ENCODE assay signal across 21 cellular contexts in genomic region chr11:88410636-88411035, GRCh38.
DNase-seq lines count a peak whose midpoint lies in the region; ATAC-seq and TF ChIP-seq lines count a peak whose summit lies in the region.
"Had no signal": no experiment of that assay in that cellular context is flagged by ENCODE, and none has a peak within 500 bp of the region (broad histone marks: within the 10 kb centered on the region; RNA-seq: fewer than 3 reads in every experiment).

No MANE protein-coding gene starts in this region.

- H3K14ac ChIP-seq in IMR-90 (replicated peaks; ENCODE audit: low read depth, low read length): no peak overlapping the region
- peak overlapping the region in 1 of 2 experiments; percentile 48 for H3K14ac ChIP-seq in mesenchymal stem cell (ENCODE audit: low read length in 2 of 2)

- H3K4ac ChIP-seq in IMR-90 (ENCODE audit: low read depth, low read length) (peak overlapping the region; percentile 46; the same call in 1 of the 2 replicates), mesenchymal stem cell (ENCODE audit: low read depth in 1 of 2, low read length in 2 of 2) (no peak overlapping the region)

- H4K8ac ChIP-seq in IMR-90 (ENCODE audit: low read depth in 2 of 2, low read length in 2 of 2) (no peak overlapping the region), mesenchymal stem cell (ENCODE audit: low read length) (no peak overlapping the region)

- H3K9me3 ChIP-seq in IMR-90 (ENCODE audit: control insufficient read depth, insufficient read depth, low read length) (no peaks in the 10 kb centered on the region), mesenchymal stem cell (ENCODE audit: control insufficient read depth, low read length) (no peaks in the 10 kb centered on the region)

- no peak for TF ChIP-seq CTCF in IMR-90 (conservative IDR thresholded peaks at IDR 0.05; ENCODE audit: low read depth, low read length)
- no peak for TF ChIP-seq CTCF in RWPE1 (conservative IDR thresholded peaks at IDR 0.05; ENCODE audit: low read depth)
- no peak for TF ChIP-seq CTCF in epithelial cell of esophagus (IDR thresholded peaks at IDR 0.05; ENCODE audit: insufficient read depth, low read depth, low read length, missing control alignments)

- 100% methylated on average over 1 of the region's 4 CpGs; no CpG with 5 or more reads in 1 of the 2 experiments for WGBS in IMR-90 (ENCODE audit: extremely low coverage in 2 of 2, insufficient read length in 1 of 2), 2 experiments
- 84% methylated on average over 3 of the region's 4 CpGs for WGBS in mesenchymal stem cell

- H4K91ac ChIP-seq in IMR-90 (ENCODE audit: insufficient read depth, low read depth, low read length): 0 out of 2 replicates have a peak overlapping the region, but pooled peaks have one; percentile 14
- H4K91ac ChIP-seq in mesenchymal stem cell (ENCODE audit: low read length): no peak overlapping the region

- no peak overlapping the region; the same call in 1 of the 2 replicates for H2BK20ac ChIP-seq in IMR-90 (ENCODE audit: low read depth, low read length)

- H3K4me3 ChIP-seq in IMR-90 (ENCODE audit: insufficient read depth, low read depth, low read length): no peak overlapping the region
- H3K4me3 ChIP-seq in epithelial cell of esophagus (ENCODE audit: low read length): no peak overlapping the region
- H3K4me3 ChIP-seq in mesenchymal stem cell (ENCODE audit: insufficient read depth in 1 of 2, low read depth in 1 of 2, low read length in 2 of 2): no peak overlapping the region
- H3K4me3 ChIP-seq: GM12878, GM23338 had no signal

- H4K5ac ChIP-seq in IMR-90 (ENCODE audit: low read depth, low read length): no peak overlapping the region

- H3K9me1 ChIP-seq in IMR-90 (ENCODE audit: insufficient read depth, low read length): no peaks in the 10 kb centered on the region

- no peak for TF ChIP-seq RAD21 in IMR-90 (IDR thresholded peaks at IDR 0.05; ENCODE audit: low read length)

- no peaks in the 10 kb centered on the region for H3K27me3 ChIP-seq in IMR-90 (ENCODE audit: control insufficient read depth, insufficient read depth, low read length)
- peaks cover 0 to 7% of the 10 kb centered on the region in 2 experiments for H3K27me3 ChIP-seq in mesenchymal stem cell (ENCODE audit: control insufficient read depth in 1 of 2, insufficient read depth in 1 of 2, low read length in 2 of 2)

- H3K36me3 ChIP-seq in IMR-90 (ENCODE audit: control insufficient read depth, insufficient read depth, low read length): no peaks in the 10 kb centered on the region
- H3K36me3 ChIP-seq in mesenchymal stem cell (ENCODE audit: control insufficient read depth in 1 of 2, insufficient read depth in 2 of 2, low read depth in 1 of 2, low read length in 2 of 2): no peaks in the 10 kb centered on the region

- no peak for ATAC-seq in IMR-90 (ENCODE audit: low read depth)
- ATAC-seq: GM12878, GM23338 had no signal

- DNase-seq in IMR-90: no peak
- peak; percentile 74 for DNase-seq in RWPE1 (ENCODE audit: low spot score)
- DNase-seq in epithelial cell of esophagus (ENCODE audit: low read depth): peak; percentile 91
- no peak for DNase-seq in mesenchymal stem cell
- DNase-seq in activated effector memory CD4-positive, alpha-beta T cell treated with Interleukin-2 at 50 U/mL for 16 hours: no peak
- no peak for DNase-seq in amygdala (lab: John Stamatoyannopoulos, UW)
- DNase-seq in iPS-NIHi7 (ENCODE audit: extremely low spot score): no peak
- DNase-seq: C1 segment of cervical spinal cord; CD4-positive, alpha-beta memory T cell; COR-L47; DMS53; GDM1; NCI-H1092 treated with DMSO at 0.1 percent for 48 hours; NCI-H1436; NCI-H187; NCI-H524; NCI-H774; SHP77; SW 1271 had no signal

- H3K18ac ChIP-seq in IMR-90 (ENCODE audit: low read depth, low read length) (no peak overlapping the region), mesenchymal stem cell (ENCODE audit: low read depth in 1 of 2, low read length in 2 of 2) (no peak overlapping the region)

- H2AFZ ChIP-seq in IMR-90 (replicated peaks; ENCODE audit: low read length, poor library complexity): no peak overlapping the region
- no peak overlapping the region for H2AFZ ChIP-seq in mesenchymal stem cell (ENCODE audit: low read depth, low read length)
- H2AFZ ChIP-seq: GM23338 had no signal

- POLR2A ChIA-PET in IMR-90 (lab: Charles Lee; ENCODE audit: unreplicated experiment) (no interaction called here), RWPE1 (lab: Yijun Ruan, JAX; ENCODE audit: low non-redundant PET) (no interaction called here)

- dilution Hi-C loops in IMR-90 (cut with HindIII; ENCODE audit: low sequenced_read_pairs, unreplicated experiment): no loop called here

- H2AK5ac ChIP-seq in IMR-90 (ENCODE audit: low read depth, low read length) (peak overlapping the region; percentile 56), mesenchymal stem cell (ENCODE audit: low read length, severe bottlenecking) (peak overlapping the region; percentile 52)

- no peak overlapping the region for H2BK12ac ChIP-seq in mesenchymal stem cell (ENCODE audit: low read length in 2 of 2)

- H3K79me1 ChIP-seq in IMR-90 (ENCODE audit: low read depth in 1 of 2, low read length in 2 of 2) (no peaks in the 10 kb centered on the region), mesenchymal stem cell (replicated peaks; ENCODE audit: low read length, poor library complexity, severe bottlenecking) (no peaks in the 10 kb centered on the region)

- H3K9ac ChIP-seq in IMR-90 (ENCODE audit: low read depth, low read length) (no peak overlapping the region), mesenchymal stem cell (ENCODE audit: low read length) (no peak overlapping the region)

- no peaks in the 10 kb centered on the region for H4K20me1 ChIP-seq in IMR-90 (ENCODE audit: insufficient read depth, low read length)

- H2BK120ac ChIP-seq in IMR-90 (ENCODE audit: low read depth, low read length): peak overlapping the region; percentile 73; the same call in 1 of the 2 replicates
- no peak overlapping the region for H2BK120ac ChIP-seq in mesenchymal stem cell (ENCODE audit: low read depth, low read length)

- no peak overlapping the region for H2BK5ac ChIP-seq in IMR-90 (ENCODE audit: low read depth, low read length, poor library complexity, severe bottlenecking)
- no peak overlapping the region for H2BK5ac ChIP-seq in mesenchymal stem cell (ENCODE audit: low read depth, low read length, poor library complexity, severe bottlenecking)

- no TSS peak for BruUV-seq in IMR-90 (replicated peaks; lab: Mats Ljungman, UMichigan)

- H3K56ac ChIP-seq in IMR-90 (ENCODE audit: extremely low read depth, insufficient read depth, low read length): no peak overlapping the region

- TF ChIP-seq POLR2A in IMR-90 (IDR thresholded peaks at IDR 0.05; ENCODE audit: low read depth, low read length): no peak

- H3K27ac ChIP-seq in IMR-90 (ENCODE audit: insufficient read depth, low read length) (no peak overlapping the region), RWPE1 (no peak overlapping the region), mesenchymal stem cell (ENCODE audit: low read length, poor library complexity, severe bottlenecking) (no peak overlapping the region)

- H3K23ac ChIP-seq in IMR-90 (ENCODE audit: low read depth, low read length): no peak overlapping the region
- no peak overlapping the region for H3K23ac ChIP-seq in mesenchymal stem cell (ENCODE audit: low read length in 2 of 2)

- in situ Hi-C loops in IMR-90 (cut with MboI; ENCODE audit: low sequenced_read_pairs): no loop called here

- peak overlapping the region; percentile 62; the same call in 1 of the 3 replicates for H2BK15ac ChIP-seq in IMR-90 (ENCODE audit: low read depth, low read length)
- H2BK15ac ChIP-seq in mesenchymal stem cell (ENCODE audit: low read depth, poor library complexity, severe bottlenecking): no peak overlapping the region

- intact Hi-C loops in IMR-90 (cut with micrococcal nuclease): no loop called here

- H2AK9ac ChIP-seq in IMR-90 (replicated peaks; ENCODE audit: low read depth, low read length, poor library complexity): no peak overlapping the region

- H3K4me2 ChIP-seq in IMR-90 (ENCODE audit: low read depth, low read length) (no peak overlapping the region), mesenchymal stem cell (ENCODE audit: low read length, poor library complexity, severe bottlenecking) (no peak overlapping the region)
- H3K4me2 ChIP-seq: GM23338 had no signal

- peaks cover 8% of the 10 kb centered on the region for H3K4me1 ChIP-seq in IMR-90 (ENCODE audit: control insufficient read depth, insufficient read depth, low read length)
- H3K4me1 ChIP-seq in mesenchymal stem cell (ENCODE audit: control insufficient read depth, insufficient read depth, low read depth, low read length): no peaks in the 10 kb centered on the region

- CTCF ChIA-PET in IMR-90 (lab: Yijun Ruan, JAX): no interaction called here
- CTCF ChIA-PET in RWPE1 (lab: Yijun Ruan, JAX): no interaction called here

TF ChIP-seq in IMR-90, 13 proteins besides CTCF, POLR2A, EP300 and RAD21 (continues in another document):
- no peak for TF ChIP-seq MAFK (IDR thresholded peaks at IDR 0.05; ENCODE audit: low read depth, low read length)
- TF ChIP-seq FOS (IDR thresholded peaks at IDR 0.05; ENCODE audit: low read depth, low read length): no peak
- no peak for TF ChIP-seq MAZ (IDR thresholded peaks at IDR 0.05; ENCODE audit: borderline replicate concordance, low read depth, low read length)
- TF ChIP-seq, protein P1, sequence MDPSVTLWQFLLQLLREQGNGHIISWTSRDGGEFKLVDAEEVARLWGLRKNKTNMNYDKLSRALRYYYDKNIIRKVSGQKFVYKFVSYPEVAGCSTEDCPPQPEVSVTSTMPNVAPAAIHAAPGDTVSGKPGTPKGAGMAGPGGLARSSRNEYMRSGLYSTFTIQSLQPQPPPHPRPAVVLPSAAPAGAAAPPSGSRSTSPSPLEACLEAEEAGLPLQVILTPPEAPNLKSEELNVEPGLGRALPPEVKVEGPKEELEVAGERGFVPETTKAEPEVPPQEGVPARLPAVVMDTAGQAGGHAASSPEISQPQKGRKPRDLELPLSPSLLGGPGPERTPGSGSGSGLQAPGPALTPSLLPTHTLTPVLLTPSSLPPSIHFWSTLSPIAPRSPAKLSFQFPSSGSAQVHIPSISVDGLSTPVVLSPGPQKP (IDR thresholded peaks at IDR 0.05; ENCODE audit: borderline replicate concordance, low read depth, low read length): no peak
- TF ChIP-seq SMC3 (IDR thresholded peaks at IDR 0.05; ENCODE audit: low read depth, low read length): no peak
- no peak for TF ChIP-seq RCOR1 (IDR thresholded peaks at IDR 0.05; ENCODE audit: insufficient replicate concordance, low read length)
- no peak for TF ChIP-seq MXI1 (IDR thresholded peaks at IDR 0.05; ENCODE audit: borderline replicate concordance, low read depth, low read length)
- TF ChIP-seq RFX5 (IDR thresholded peaks at IDR 0.05; ENCODE audit: low read depth, low read length): no peak
- TF ChIP-seq, protein P2, sequence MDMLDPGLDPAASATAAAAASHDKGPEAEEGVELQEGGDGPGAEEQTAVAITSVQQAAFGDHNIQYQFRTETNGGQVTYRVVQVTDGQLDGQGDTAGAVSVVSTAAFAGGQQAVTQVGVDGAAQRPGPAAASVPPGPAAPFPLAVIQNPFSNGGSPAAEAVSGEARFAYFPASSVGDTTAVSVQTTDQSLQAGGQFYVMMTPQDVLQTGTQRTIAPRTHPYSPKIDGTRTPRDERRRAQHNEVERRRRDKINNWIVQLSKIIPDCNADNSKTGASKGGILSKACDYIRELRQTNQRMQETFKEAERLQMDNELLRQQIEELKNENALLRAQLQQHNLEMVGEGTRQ (IDR thresholded peaks at IDR 0.05; ENCODE audit: low read depth, low read length): no peak
- no peak for TF ChIP-seq BHLHE40 (IDR thresholded peaks at IDR 0.05; ENCODE audit: low read depth, low read length)

Comparison
In these comparisons a context has a peak if more than half of its experiments do, and no peak if none do; other contexts are left out.
1. DNase-seq: peak in RWPE1 (single experiment) and epithelial cell of esophagus (single experiment); none in IMR-90 (single experiment), mesenchymal stem cell (single experiment), activated effector memory CD4-positive, alpha-beta T cell treated with Interleukin-2 at 50 U/mL for 16 hours (single experiment), amygdala (0 of 56) and iPS-NIHi7 (single experiment).